10 cellular contexts compared by ENCODE assay signal in the genomic region with DNA sequence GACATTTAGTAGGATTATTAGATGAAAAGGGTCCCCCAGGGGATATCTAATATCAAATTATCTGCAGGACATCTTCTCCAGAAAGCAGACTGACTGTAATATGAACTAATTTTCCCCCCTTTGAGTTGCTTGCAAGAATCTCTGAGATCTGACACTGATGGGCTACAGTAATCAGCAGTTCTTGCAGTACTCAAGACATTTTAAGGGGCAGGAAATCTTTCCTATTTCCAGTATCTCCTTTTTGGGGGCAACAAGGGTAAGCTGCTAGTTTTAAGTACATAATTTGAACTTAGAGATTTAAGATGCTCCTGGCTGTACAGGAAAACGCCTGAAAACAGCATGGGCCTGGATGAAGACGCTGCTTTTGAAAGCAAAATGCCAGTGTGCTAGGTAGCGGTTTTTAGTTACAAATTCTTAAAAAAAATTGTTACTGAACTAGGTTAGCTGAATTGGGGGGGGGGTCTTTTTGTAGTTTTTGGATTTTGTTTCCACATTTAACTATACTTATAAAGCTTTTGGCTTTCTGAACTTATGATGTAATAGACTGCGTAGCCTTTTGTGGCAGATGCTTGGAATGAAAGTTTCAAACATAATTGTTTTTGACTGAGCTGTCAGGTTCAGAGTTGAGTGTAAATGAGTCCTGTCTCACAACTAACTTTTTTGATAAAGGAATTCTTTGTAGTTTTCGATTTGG. TPM values are rescaled to one million over a fixed set of nuclear protein-coding genes. Genes with fewer than 3 reads are reported as not detected.
DNase-seq lines count a peak whose midpoint lies in the region; ATAC-seq and TF ChIP-seq lines count a peak whose summit lies in the region.
"Had no signal": no experiment of that assay in that cellular context is flagged by ENCODE, and none has a peak within 500 bp of the region (broad histone marks: within the 10 kb centered on the region; RNA-seq: fewer than 3 reads in every experiment).

No MANE protein-coding gene starts in this region.

- intact Hi-C loops in heart right ventricle (cut with DNase I) (loop anchor here (2.0 to 10.0 kb wide), 9 partner anchors 123 to 372 kb away; partner anchors contain the start of gene RTRAF (in 1 of the 10)), left cardiac atrium (cut with DNase I) (loop anchor here (5.0 to 10.0 kb wide), 3 partner anchors 121 to 372 kb away; no protein-coding TSS in a partner anchor), mammary epithelial cell (cut with micrococcal nuclease) (loop anchor here (1.0 to 5.0 kb wide), 8 partner anchors 39 to 371 kb away; no protein-coding TSS in a partner anchor)

- H3K79me2 ChIP-seq in mammary epithelial cell (ENCODE audit: insufficient read depth, low read length), result peaks cover 95% of the 10 kb centered on the region

- H3K4me1 ChIP-seq in heart right ventricle (peaks cover 0 to 66% (median 11%) of the 10 kb centered on the region in 9 donors), mammary epithelial cell (ENCODE audit: insufficient read depth, low read length) (peaks cover 28% of the 10 kb centered on the region), mesodermal cell (ENCODE audit: control insufficient read depth, insufficient read depth, low read length, poor library complexity, severe bottlenecking) (peaks cover 26% of the 10 kb centered on the region), urinary bladder (ENCODE audit: insufficient read depth) (no peaks in the 10 kb centered on the region)

- peaks cover 27% of the 10 kb centered on the region for H3K4me1 Mint-ChIP-seq in activated T-cell treated with anti-CD3 and anti-CD28 coated beads, Interleukin-2, amount 50 U/mL, for 24 hours (ENCODE audit: low read depth)

- CTCF ChIA-PET in mammary epithelial cell (lab: Charles Lee; ENCODE audit: low non-redundant PET), result no interaction called here

- DNase-seq in heart right ventricle (no peak), left cardiac atrium (no peak), mammary epithelial cell (no peak), GF-D8 (lab: John Stamatoyannopoulos, UW) (no peak)
- no peak for DNase-seq in activated T-cell treated with anti-CD3 and anti-CD28 coated beads, Interleukin-2, amount 50 U/mL, for 24 hours
- DNase-seq: T-helper 17 cell had no signal

- no peaks in the 10 kb centered on the region for H3K9me3 ChIP-seq in heart right ventricle
- H3K9me3 ChIP-seq in mammary epithelial cell (replicated peaks; ENCODE audit: insufficient read depth, low read length), result no peaks in the 10 kb centered on the region
- H3K9me3 ChIP-seq in mesodermal cell (ENCODE audit: control insufficient read depth, low read length), result no peaks in the 10 kb centered on the region
- H3K9me3 ChIP-seq: BLaER1 had no signal

- H3K36me3 ChIP-seq in heart right ventricle (no peaks in the 10 kb centered on the region), mammary epithelial cell (ENCODE audit: insufficient read depth, low read length) (no peaks in the 10 kb centered on the region), mesodermal cell (ENCODE audit: control insufficient read depth, insufficient read depth, low read length) (peaks cover 34% of the 10 kb centered on the region), urinary bladder (ENCODE audit: insufficient read depth) (no peaks in the 10 kb centered on the region)
- H3K36me3 ChIP-seq: BLaER1 had no signal

- in situ Hi-C loops in mammary epithelial cell (cut with MboI; ENCODE audit: low sequenced_read_pairs in 2 of 2), result no loop called here

- H3K9ac ChIP-seq in mammary epithelial cell (ENCODE audit: insufficient read depth, low read length), result peak overlapping the region; percentile 63
- H3K9ac ChIP-seq: BLaER1 had no signal

- no peaks in the 10 kb centered on the region for H3K9me3 Mint-ChIP-seq in activated T-cell treated with anti-CD3 and anti-CD28 coated beads, Interleukin-2, amount 50 U/mL, for 24 hours

- TF ChIP-seq CTCF in heart right ventricle (IDR thresholded peaks at IDR 0.05) (no peak), mammary epithelial cell (conservative IDR thresholded peaks at IDR 0.05 in 1 of 2, IDR thresholded peaks at IDR 0.05 in 1 of 2; ENCODE audit: extremely low read depth in 1 of 2, insufficient read depth in 1 of 2, low read depth in 1 of 2, low read length in 2 of 2) (no peak)

- no peak overlapping the region for H3K4me3 Mint-ChIP-seq in activated T-cell treated with anti-CD3 and anti-CD28 coated beads, Interleukin-2, amount 50 U/mL, for 24 hours

- dilution Hi-C loops in mammary epithelial cell (cut with HindIII; ENCODE audit: low sequenced_read_pairs), result no loop called here

- H2AFZ ChIP-seq in mammary epithelial cell (ENCODE audit: low read depth, low read length), result no peak overlapping the region

- H3K27me3 ChIP-seq in heart right ventricle (peaks cover 0 to 29% (median 0%) of the 10 kb centered on the region in 7 donors), mammary epithelial cell (ENCODE audit: insufficient read depth, low read length) (no peaks in the 10 kb centered on the region)

- H3K36me3 Mint-ChIP-seq in activated T-cell treated with anti-CD3 and anti-CD28 coated beads, Interleukin-2, amount 50 U/mL, for 24 hours (ENCODE audit: low read depth), result no peaks in the 10 kb centered on the region

- H3K27ac Mint-ChIP-seq in activated T-cell treated with anti-CD3 and anti-CD28 coated beads, Interleukin-2, amount 50 U/mL, for 24 hours, result no peak overlapping the region
- H3K27ac Mint-ChIP-seq: T-helper 17 cell had no signal

- H3K4me2 ChIP-seq in mammary epithelial cell (ENCODE audit: insufficient read depth, low read depth, low read length), result peak overlapping the region; percentile 92

- H3K4me3 ChIP-seq in heart right ventricle, result peak overlapping the region in 9 of 10 donors; percentile 73 to 98 (median 89)
- H3K4me3 ChIP-seq in mammary epithelial cell (replicated peaks in 1 of 3; ENCODE audit: insufficient read depth in 1 of 3, low read depth in 2 of 3, low read length in 3 of 3), result peak overlapping the region; percentile 82 to 94 (median 89)
- peak overlapping the region; percentile 92 for H3K4me3 ChIP-seq in mesodermal cell (ENCODE audit: extremely low read depth, insufficient read depth, low read length, poor library complexity, severe bottlenecking)
- H3K4me3 ChIP-seq in urinary bladder (ENCODE audit: low read depth, low read length), result peak overlapping the region; percentile 84
- H3K4me3 ChIP-seq: BLaER1 had no signal

- H3K27me3 Mint-ChIP-seq in activated T-cell treated with anti-CD3 and anti-CD28 coated beads, Interleukin-2, amount 50 U/mL, for 24 hours, result peaks cover 51% of the 10 kb centered on the region

- H3K27ac ChIP-seq in heart right ventricle (peak overlapping the region in 9 of 10 donors; percentile 90 to 99 (median 97)), mammary epithelial cell (ENCODE audit: insufficient read depth, low read depth, low read length) (peak overlapping the region; percentile 82), mesodermal cell (ENCODE audit: low read depth, low read length, severe bottlenecking) (peak overlapping the region; percentile 90), urinary bladder (ENCODE audit: low read depth) (peak overlapping the region; percentile 16)
- H3K27ac ChIP-seq: BLaER1 had no signal

- ATAC-seq in heart right ventricle (no peak), left cardiac atrium (no peak), GM19328 (IDR thresholded peaks at IDR 0.05; ENCODE audit: unreplicated experiment) (no peak)
- ATAC-seq: T-helper 17 cell had no signal

- WGBS in heart right ventricle, 2 donors, result 66 to 70% methylated on average over 5 of the region's 5 CpGs
- 7% methylated on average over 5 of the region's 5 CpGs for WGBS in mammary epithelial cell (ENCODE audit: low coverage, missing lambda C conversion rate)
- 23 to 52% methylated on average over 2 of the region's 5 CpGs for WGBS in mesodermal cell (ENCODE audit: insufficient coverage in 2 of 2), 2 experiments
- WGBS in urinary bladder, result 55% methylated on average over 5 of the region's 5 CpGs

- no peaks in the 10 kb centered on the region for H4K20me1 ChIP-seq in mammary epithelial cell (ENCODE audit: insufficient read depth, low read length)

- no TSS peak for BruUV-seq in mammary epithelial cell (replicated peaks; lab: Mats Ljungman, UMichigan)

RNA-seq across cellular contexts. Expression of gene FRMD6, which starts 2.3 kb away (rescaled TPM):
- total RNA-seq in heart right ventricle (10 to 100 TPM in 3 of 10 donors, 1 to 10 TPM in 7; 5.9 to 14.2 (median 6.9) TPM), left cardiac atrium (10 to 100 TPM; 11.5 to 17.4 TPM), mammary epithelial cell (100 to 1,000 TPM; 191 to 302 TPM), urinary bladder (133 TPM)
- polyA plus RNA-seq in heart right ventricle (1 to 10 TPM; 2.2 to 3.9 TPM), mammary epithelial cell (60.4 TPM), urinary bladder (34.6 TPM)
- 101 TPM for polyA minus RNA-seq in mammary epithelial cell
- 50.6 TPM for polyA plus RNA-seq in mesodermal cell (2013, experiment 1 of 2)
- polyA plus RNA-seq in mesodermal cell (2013, experiment 2 of 2), result 47.9 TPM

Comparison
In these comparisons a context has a peak if more than half of its experiments do, and no peak if none do; other contexts are left out.
1. H3K27ac ChIP-seq: peak in every context shown above with its lines; median percentile 97 in heart right ventricle; 90 in mesodermal cell; 82 in mammary epithelial cell; 16 in urinary bladder.